ENCODE assay signal across 21 cellular contexts in the genomic region with DNA sequence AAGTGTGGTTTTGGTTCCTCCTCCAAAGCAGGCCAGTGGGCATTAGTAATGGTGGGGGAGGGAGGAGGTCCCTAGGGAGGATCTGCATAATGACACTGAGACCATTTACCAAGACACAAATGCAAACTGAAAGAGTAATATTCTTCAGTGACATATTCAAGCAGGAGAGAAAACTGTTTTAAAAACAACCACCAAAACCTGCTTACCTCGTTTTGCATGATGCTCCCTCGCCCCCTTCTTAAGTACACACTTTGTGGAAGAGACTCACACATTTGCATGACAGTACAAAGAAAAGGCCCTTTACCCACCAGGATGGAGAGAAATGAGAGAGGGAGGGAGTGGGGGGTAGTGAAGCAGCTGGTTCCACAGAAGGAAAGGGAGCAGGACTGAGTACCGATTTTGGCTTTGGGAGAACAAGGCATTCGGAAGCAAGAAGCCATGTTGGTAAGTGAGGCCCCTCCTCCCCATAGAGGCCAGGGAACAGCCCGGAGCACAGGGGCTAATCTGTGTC. TPM values are rescaled to one million over a fixed set of nuclear protein-coding genes. Genes with fewer than 3 reads are reported as not detected.
DNase-seq lines count a peak whose midpoint lies in the region; ATAC-seq and TF ChIP-seq lines count a peak whose summit lies in the region.
"Had no signal": no experiment of that assay in that cellular context is flagged by ENCODE, and none has a peak within 500 bp of the region (broad histone marks: within the 10 kb centered on the region; RNA-seq: fewer than 3 reads in every experiment).

No MANE protein-coding gene starts in this region.

- no peak overlapping the region for H2AK5ac ChIP-seq in H9 (ENCODE audit: insufficient read length, low read length)

- peak overlapping the region in 2 of 3 experiments; percentile 27 to 43; a peak in 2 of 7 replicates for H3K27ac Mint-ChIP-seq in H9
- H3K27ac Mint-ChIP-seq: activated naive CD8-positive, alpha-beta T cell treated with anti-CD3 and anti-CD28 coated beads for 36 hours; activated T-cell treated with anti-CD3 and anti-CD28 coated beads, Interleukin-2, amount 50 U/mL, for 24 hours; CD8-positive, alpha-beta memory T cell had no signal

- WGBS in H9 (ENCODE audit: extremely low coverage, insufficient read length, low lambda C conversion rate): no CpG with 5 or more reads among the region's 5 CpGs

- no peak overlapping the region for H2BK15ac ChIP-seq in H9 (ENCODE audit: low read depth, low read length)

- peaks cover 1% of the 10 kb centered on the region for H3K27me3 Mint-ChIP-seq in H9 (ENCODE audit: low read depth)
- H3K27me3 Mint-ChIP-seq: activated naive CD8-positive, alpha-beta T cell treated with anti-CD3 and anti-CD28 coated beads for 36 hours; activated T-cell treated with anti-CD3 and anti-CD28 coated beads, Interleukin-2, amount 50 U/mL, for 24 hours; CD8-positive, alpha-beta memory T cell had no signal

- H3T11ph ChIP-seq in H9 (ENCODE audit: low read length): no peak overlapping the region

- TF ChIP-seq CTCF in H9 (conservative IDR thresholded peaks at IDR 0.05): no peak

- H3K4ac ChIP-seq in H9 (ENCODE audit: low read depth, low read length): no peak overlapping the region

- no peak overlapping the region for H4K91ac ChIP-seq in H9 (ENCODE audit: insufficient read length, low read depth, low read length)

- H3K4me3 Mint-ChIP-seq in H9: no peak overlapping the region
- H3K4me3 Mint-ChIP-seq: activated naive CD8-positive, alpha-beta T cell treated with anti-CD3 and anti-CD28 coated beads for 36 hours; activated T-cell treated with anti-CD3 and anti-CD28 coated beads, Interleukin-2, amount 50 U/mL, for 24 hours; brain; CD8-positive, alpha-beta memory T cell had no signal

- H3K9ac ChIP-seq in BLaER1 (no peak overlapping the region), H9 (ENCODE audit: extremely low read depth, insufficient read length, low read length) (no peak overlapping the region)

- H2BK12ac ChIP-seq in H9 (ENCODE audit: insufficient read length, low read depth, low read length): no peak overlapping the region

- no peak overlapping the region for H2BK5ac ChIP-seq in H9 (ENCODE audit: insufficient read length, low read length)

- no peak overlapping the region for H2BK120ac ChIP-seq in H9 (ENCODE audit: low read depth, low read length, poor library complexity, severe bottlenecking)

- H3K23me2 ChIP-seq in H9 (ENCODE audit: insufficient read length, low read depth, low read length, poor library complexity, severe bottlenecking): no peaks in the 10 kb centered on the region

- DNase-seq in H9 (peak; percentile 50), NCI-H526 treated with DMSO at 0.1 percent for 48 hours (lab: John Stamatoyannopoulos, UW) (peak; percentile 99), CD1c-positive myeloid dendritic cell (ENCODE audit: extremely low spot score) (no peak)
- no peak for DNase-seq in stimulated activated naive CD4-positive, alpha-beta T cell treated with Interleukin-2 at 50 U/mL for 16 hours (lab: John Stamatoyannopoulos, UW)
- DNase-seq: activated naive CD8-positive, alpha-beta T cell treated with anti-CD3 and anti-CD28 coated beads for 36 hours; activated T-cell treated with anti-CD3 and anti-CD28 coated beads, Interleukin-2, amount 50 U/mL, for 24 hours; CD8-positive, alpha-beta memory T cell; cortex of kidney; gastrocnemius medialis; islet precursor cell; mesenchymal stem cell; NCI-H1105; stimulated activated CD4-positive, alpha-beta T cell treated with anti-CD3 and anti-CD28 coated beads, Interleukin-12 subunit alpha, Interleukin-12 subunit beta, amount 100 ng/mL, for 4 hours; stimulated activated naive CD8-positive, alpha-beta T cell treated with anti-CD3 and anti-CD28 coated beads, Interleukin-15, Interleukin-2, amounts not matched to agents 100 U/mL and 50 U/mL, for 24 hours had no signal

- H3K56ac ChIP-seq in H9 (ENCODE audit: insufficient read length, low read depth, low read length): no peak overlapping the region

- H2BK20ac ChIP-seq in H9 (ENCODE audit: low read depth, low read length, poor library complexity, severe bottlenecking): no peak overlapping the region

- H3K14ac ChIP-seq in H9 (ENCODE audit: insufficient read depth, low read length): no peak overlapping the region

- H3K36me3 Mint-ChIP-seq in H9 (ENCODE audit: insufficient read depth in 1 of 3, low read depth in 3 of 3): no peaks in the 10 kb centered on the region; a peak in 1 of 7 replicates
- H3K36me3 Mint-ChIP-seq: activated naive CD8-positive, alpha-beta T cell treated with anti-CD3 and anti-CD28 coated beads for 36 hours; brain; CD8-positive, alpha-beta memory T cell had no signal

- no peak overlapping the region for H3K18ac ChIP-seq in H9 (ENCODE audit: insufficient read length, low read depth, low read length)

- H3K4me1 ChIP-seq in BLaER1 (peaks cover 35% of the 10 kb centered on the region), H9 (ENCODE audit: insufficient read depth, low read length) (peaks cover 21% of the 10 kb centered on the region)
- H3K4me1 ChIP-seq: gastrocnemius medialis, vagina had no signal

- H3K79me2 ChIP-seq in H9 (ENCODE audit: insufficient read depth, low read length): no peaks in the 10 kb centered on the region

- H3K9me3 ChIP-seq in BLaER1 (no peaks in the 10 kb centered on the region), H9 (ENCODE audit: control insufficient read depth, low read depth, low read length) (no peaks in the 10 kb centered on the region)
- H3K9me3 ChIP-seq: gastrocnemius medialis, vagina had no signal

- peaks cover 40 to 46% of the 10 kb centered on the region in 2 experiments for H3K4me1 Mint-ChIP-seq in H9
- H3K4me1 Mint-ChIP-seq: activated naive CD8-positive, alpha-beta T cell treated with anti-CD3 and anti-CD28 coated beads for 36 hours; CD8-positive, alpha-beta memory T cell had no signal

- H4K20me1 ChIP-seq in BLaER1: no peaks in the 10 kb centered on the region
- no peaks in the 10 kb centered on the region for H4K20me1 ChIP-seq in H9 (ENCODE audit: control insufficient read depth, insufficient read depth, insufficient read length)

- no peaks in the 10 kb centered on the region for H3K27me3 ChIP-seq in BLaER1
- H3K27me3 ChIP-seq in H9 (ENCODE audit: insufficient read depth, low read length): no peaks in the 10 kb centered on the region
- H3K27me3 ChIP-seq: gastrocnemius medialis, vagina had no signal

- H3K9me3 Mint-ChIP-seq in H9: no peaks in the 10 kb centered on the region; a peak in 3 of 5 replicates
- H3K9me3 Mint-ChIP-seq: activated naive CD8-positive, alpha-beta T cell treated with anti-CD3 and anti-CD28 coated beads for 36 hours; activated T-cell treated with anti-CD3 and anti-CD28 coated beads, Interleukin-2, amount 50 U/mL, for 24 hours; brain had no signal

- H2AFZ ChIP-seq in H9 (ENCODE audit: low read length): no peak overlapping the region

- no peak overlapping the region for H4K8ac ChIP-seq in H9 (replicated peaks; ENCODE audit: insufficient read length, low read depth, low read length)

- H3K4me2 ChIP-seq in BLaER1 (peak overlapping the region; percentile 27), H9 (ENCODE audit: insufficient read depth, insufficient read length, low read length) (no peak overlapping the region)

- H3K23ac ChIP-seq in H9 (ENCODE audit: insufficient read length, low read depth, low read length): no peak overlapping the region

- no peaks in the 10 kb centered on the region for H3K79me1 ChIP-seq in H9 (ENCODE audit: insufficient read depth, low read depth, low read length, poor library complexity, severe bottlenecking)

- no peak overlapping the region for H3K4me3 ChIP-seq in BLaER1
- H3K4me3 ChIP-seq: gastrocnemius medialis, K562, vagina had no signal

- peak; percentile 78 for ATAC-seq in GM18861 (IDR thresholded peaks at IDR 0.05; ENCODE audit: unreplicated experiment)
- ATAC-seq in GM21529 (IDR thresholded peaks at IDR 0.05; ENCODE audit: unreplicated experiment): no peak
- ATAC-seq in HG02852 (IDR thresholded peaks at IDR 0.05; ENCODE audit: unreplicated experiment): no peak
- ATAC-seq: gastrocnemius medialis; K562; stimulated activated naive CD8-positive, alpha-beta T cell treated with anti-CD3 and anti-CD28 coated beads, Interleukin-15, Interleukin-2, amounts not matched to agents 100 U/mL and 50 U/mL, for 24 hours had no signal

- no peaks in the 10 kb centered on the region for H3K36me3 ChIP-seq in BLaER1
- H3K36me3 ChIP-seq: gastrocnemius medialis, vagina had no signal

- H3K27ac ChIP-seq in BLaER1 (no peak overlapping the region), H9 (ENCODE audit: insufficient read length, low read depth, low read length) (no peak overlapping the region)
- H3K27ac ChIP-seq: gastrocnemius medialis, vagina had no signal

- H4K5ac ChIP-seq in H9 (ENCODE audit: insufficient read length, low read depth, low read length): no peak overlapping the region

RNA-seq across cellular contexts. Expression of gene OPCML, which starts 13.0 kb away (rescaled TPM):
- 0.46 and 0.94 TPM in 2 replicates for total RNA-seq in H9 (2021)
- total RNA-seq: activated naive CD8-positive, alpha-beta T cell treated with anti-CD3 and anti-CD28 coated beads for 36 hours; CD8-positive, alpha-beta memory T cell; gastrocnemius medialis; K562; vagina had no signal

Comparison
In these comparisons a context has a peak if more than half of its experiments do, and no peak if none do; other contexts are left out.
1. DNase-seq: peak in H9 (single experiment) and NCI-H526 treated with DMSO at 0.1 percent for 48 hours (single experiment); none in CD1c-positive myeloid dendritic cell (single experiment) and stimulated activated naive CD4-positive, alpha-beta T cell treated with Interleukin-2 at 50 U/mL for 16 hours (single experiment).